ENCODE assay signal across 25 cellular contexts in the genomic region with DNA sequence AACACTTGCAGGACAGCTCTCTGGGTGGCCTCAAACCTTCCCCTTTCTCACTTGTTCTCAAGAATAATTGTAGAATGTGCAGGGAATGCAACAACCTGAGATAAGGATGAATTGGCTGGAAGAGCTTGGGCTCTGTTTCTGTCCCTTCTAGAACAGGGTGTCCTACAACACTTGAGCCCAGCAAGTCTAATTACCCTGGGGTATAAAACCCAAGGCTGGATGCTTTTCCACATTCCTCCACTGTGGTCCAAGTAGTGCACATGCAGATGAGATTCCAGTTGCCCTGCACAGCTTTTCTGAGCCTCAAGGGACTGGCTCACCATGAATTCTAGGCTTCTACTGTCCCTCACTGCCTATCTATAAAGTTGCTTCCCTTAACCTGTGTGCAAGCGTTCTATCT.
A peak's percentile ranks its signal among the peaks of the same experiment; 100 is the strongest.
DNase-seq lines count a peak whose midpoint lies in the region; FAIRE-seq and TF ChIP-seq lines count a peak whose summit lies in the region.
"Had no signal": no experiment of that assay in that cellular context is flagged by ENCODE, and none has a peak within 500 bp of the region (broad histone marks: within the 10 kb centered on the region; RNA-seq: fewer than 3 reads in every experiment).

No MANE protein-coding gene starts in this region.

- H3K4me3 ChIP-seq in HEK293 (ENCODE audit: low read depth, low read length), result no peak overlapping the region
- no peak overlapping the region for H3K4me3 ChIP-seq in Karpas-422 (ENCODE audit: low read length)
- H3K4me3 ChIP-seq in bronchial epithelial cell (ENCODE audit: low read depth, low read length), result no peak overlapping the region
- no peak overlapping the region for H3K4me3 ChIP-seq in dorsolateral prefrontal cortex
- H3K4me3 ChIP-seq: BLaER1, GM12878 had no signal

- H3K36me3 ChIP-seq in HEK293 (ENCODE audit: control insufficient read depth in 2 of 2, insufficient read depth in 1 of 2, low read length in 2 of 2), result no peaks in the 10 kb centered on the region
- no peaks in the 10 kb centered on the region for H3K36me3 ChIP-seq in Karpas-422 (ENCODE audit: insufficient read depth, low read length)
- H3K36me3 ChIP-seq in bronchial epithelial cell (ENCODE audit: control insufficient read depth, insufficient read depth, low read length), result no peaks in the 10 kb centered on the region
- H3K36me3 ChIP-seq: BE2C, BLaER1 had no signal

- H3K9me2 ChIP-seq in Karpas-422 (replicated peaks; ENCODE audit: insufficient read depth, low read length), result no peaks in the 10 kb centered on the region

- peak; percentile 13 for FAIRE-seq in bronchial epithelial cell (lab: Jason Lieb, UNC)
- FAIRE-seq: A204.1, GM12878, GM12892, GM18507 had no signal

- H2AFZ ChIP-seq in Karpas-422 (ENCODE audit: low read length), result no peak overlapping the region

- H3K27ac ChIP-seq in HEK293 (ENCODE audit: extremely low read depth, low read depth, low read length) (no peak overlapping the region), Karpas-422 (ENCODE audit: low read length) (no peak overlapping the region), dorsolateral prefrontal cortex (no peak overlapping the region)
- H3K27ac ChIP-seq: BLaER1 had no signal

- H3K79me2 ChIP-seq in Karpas-422 (ENCODE audit: low read length), result no peaks in the 10 kb centered on the region

- POLR2A ChIA-PET in HEK293 (lab: Yijun Ruan, JAX), result no interaction called here

- no peaks in the 10 kb centered on the region for H4K20me1 ChIP-seq in Karpas-422 (ENCODE audit: insufficient read depth, low read depth, low read length)
- H4K20me1 ChIP-seq: BLaER1 had no signal

- DNase-seq in Karpas-422 (peak; percentile 31), bronchial epithelial cell (ENCODE audit: low read depth) (no peak), Kasumi-1 (lab: John Stamatoyannopoulos, UW) (no peak), dorsolateral prefrontal cortex (no peak)
- DNase-seq: 8988T; ACHN; BE2C; C1 segment of cervical spinal cord; CD4-positive, alpha-beta memory T cell; CD4-positive, CD25-positive, alpha-beta regulatory T cell; CD8-positive, alpha-beta memory T cell; COR-L47; DMS 273 treated with DMSO at 0.1 percent for 48 hours; DMS153; DMS53; DMS79; DND-41; EL; GDM1 had no signal

- H3K4me1 ChIP-seq in HEK293 (ENCODE audit: control insufficient read depth, insufficient read depth, low read length), result no peaks in the 10 kb centered on the region
- H3K4me1 ChIP-seq in Karpas-422 (ENCODE audit: low read length), result no peaks in the 10 kb centered on the region
- H3K4me1 ChIP-seq: BE2C, BLaER1 had no signal

- H3K9me3 ChIP-seq in HEK293 (ENCODE audit: control insufficient read depth, insufficient read depth, low read depth, low read length) (no peaks in the 10 kb centered on the region), Karpas-422 (ENCODE audit: low read length) (no peaks in the 10 kb centered on the region)
- H3K9me3 ChIP-seq: BE2C had no signal

- no peaks in the 10 kb centered on the region for H3K27me3 ChIP-seq in Karpas-422 (ENCODE audit: low read length)
- no peaks in the 10 kb centered on the region for H3K27me3 ChIP-seq in bronchial epithelial cell (ENCODE audit: control insufficient read depth, insufficient read depth, low read length)
- H3K27me3 ChIP-seq in dorsolateral prefrontal cortex, result no peaks in the 10 kb centered on the region
- H3K27me3 ChIP-seq: BE2C, BLaER1 had no signal

- H3K9ac ChIP-seq in Karpas-422 (ENCODE audit: low read length), result no peak overlapping the region
- H3K9ac ChIP-seq: BLaER1 had no signal

- no peak for TF ChIP-seq CTCF in HEK293 (tag by site-specific recombination; IDR thresholded peaks at IDR 0.05)
- no peak for TF ChIP-seq CTCF in bronchial epithelial cell (IDR thresholded peaks at IDR 0.05; ENCODE audit: insufficient read depth, low read length, severe bottlenecking)
- TF ChIP-seq CTCF in dorsolateral prefrontal cortex (IDR thresholded peaks at IDR 0.05 in 54 of 56, conservative IDR thresholded peaks at IDR 0.05 in 2 of 56; ENCODE audit: low read depth in 1 of 56, partially characterized antibody in 56 of 56), result no peak

- no peak overlapping the region for H3K4me2 ChIP-seq in Karpas-422 (ENCODE audit: low read depth, low read length, poor library complexity, severe bottlenecking)
- H3K4me2 ChIP-seq: BLaER1 had no signal

- CTCF ChIA-PET in HEK293 (lab: Yijun Ruan, JAX), result no interaction called here

- intact Hi-C loops in dorsolateral prefrontal cortex (cut with DNase I), result no loop called here

TF ChIP-seq in HEK293, 187 proteins besides CTCF, POLR2A, EP300 and RAD21:
- TF ChIP-seq ZNF785 (tag by site-specific recombination; IDR thresholded peaks at IDR 0.05) (no peak), SETDB1 (IDR thresholded peaks at IDR 0.05; ENCODE audit: insufficient read length, low read length) (peak; percentile 65)
